In the genomic region with DNA sequence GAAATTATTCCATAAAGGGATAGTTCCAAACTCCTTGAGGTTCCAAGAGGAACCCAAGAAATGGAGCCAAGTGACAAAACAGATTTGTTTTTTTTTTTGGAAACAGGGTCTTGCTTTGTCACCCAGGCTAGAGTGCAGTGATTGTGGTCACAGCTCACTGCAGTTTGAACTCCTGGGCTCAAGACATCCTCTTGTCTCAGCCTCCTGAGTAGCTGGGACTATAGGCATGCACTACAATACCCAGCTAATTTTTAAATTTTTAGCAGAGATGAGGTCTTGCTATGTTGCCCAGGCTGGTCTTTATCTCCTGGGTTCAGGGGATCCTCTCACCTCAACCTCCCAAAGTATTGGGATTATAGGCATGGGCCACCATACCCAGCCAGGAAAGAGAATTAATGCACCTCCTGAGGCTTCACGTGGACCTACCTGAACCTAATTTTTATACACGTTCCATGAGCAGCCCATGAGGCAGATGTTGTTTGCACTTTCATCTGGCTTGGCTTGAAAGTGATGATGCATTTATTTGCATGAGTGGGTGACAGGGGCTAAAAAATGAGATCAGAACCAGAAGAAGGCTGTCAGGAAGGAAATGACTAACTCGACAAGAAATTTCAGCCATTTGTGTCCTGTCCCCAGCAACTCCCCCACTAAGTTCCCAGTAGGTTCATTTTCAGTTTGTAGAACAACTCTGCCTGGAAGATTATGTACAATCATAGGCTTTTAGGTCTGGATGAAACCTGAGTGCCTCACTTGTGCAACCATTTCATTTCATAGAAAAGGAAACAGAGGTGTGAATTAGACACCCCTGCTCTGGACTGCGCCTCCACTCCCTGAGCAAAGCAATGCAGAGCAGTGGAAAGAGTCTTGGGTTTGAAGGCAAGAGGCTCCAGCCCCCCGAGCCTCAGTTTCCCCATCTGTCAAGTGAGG, we compare ENCODE assay signal across 9 cellular contexts. TPM values are rescaled to one million over a fixed set of nuclear protein-coding genes. Genes with fewer than 3 reads are reported as not detected.
DNase-seq lines count a peak whose midpoint lies in the region; ATAC-seq and TF ChIP-seq lines count a peak whose summit lies in the region.
"Had no signal": no experiment of that assay in that cellular context is flagged by ENCODE, and none has a peak within 500 bp of the region (broad histone marks: within the 10 kb centered on the region; RNA-seq: fewer than 3 reads in every experiment).

No MANE protein-coding gene starts in this region.

- intact Hi-C loops in posterior cingulate gyrus (cut with DNase I) = no loop called here

- ATAC-seq in GM18907 (IDR thresholded peaks at IDR 0.05; ENCODE audit: unreplicated experiment) (peak; percentile 80), HG03066 (IDR thresholded peaks at IDR 0.05; ENCODE audit: low read depth, unreplicated experiment) (peak; percentile 91), T-cell (replicated peaks in 1 of 4) (peak; percentile 37 to 71 (median 50))
- ATAC-seq: K562 had no signal

- H3K36me3 Mint-ChIP-seq in T-cell = no peaks in the 10 kb centered on the region

- H3K27me3 Mint-ChIP-seq in T-cell = peaks cover 11 to 14% of the 10 kb centered on the region in 2 donors

- H3K4me1 Mint-ChIP-seq in T-cell = peaks cover 10 to 21% (median 10%) of the 10 kb centered on the region in 3 donors

- DNase-seq in BJ (ENCODE audit: low read depth) (peak; percentile 29), T-cell (no peak), hepatic stellate cell (ENCODE audit: low spot score) (peak; percentile 68), LoVo (ENCODE audit: low spot score) (no peak), HEK293T (ENCODE audit: extremely low spot score) (no peak), posterior cingulate gyrus (no peak)

- CTCF ChIA-PET in BJ (lab: Yijun Ruan, JAX) (no interaction called here), T-cell (lab: Charles Lee) (no interaction called here), HEK293T (lab: Yijun Ruan, JAX) (no interaction called here)

- peaks cover 17% of the 10 kb centered on the region for H3K27me3 ChIP-seq in BJ (ENCODE audit: control insufficient read depth, insufficient read depth, low read length)

- H3K27ac Mint-ChIP-seq in T-cell = peak overlapping the region in 1 of 2 donors; percentile 73

- no peak overlapping the region for H3K4me3 Mint-ChIP-seq in T-cell

- H3K9me3 Mint-ChIP-seq in T-cell = no peaks in the 10 kb centered on the region

- H3K4me3 ChIP-seq in BJ (ENCODE audit: low read depth, low read length) = no peak overlapping the region
- H3K4me3 ChIP-seq: K562 had no signal

- TF ChIP-seq CTCF in BJ (IDR thresholded peaks at IDR 0.05; ENCODE audit: insufficient read depth, low read depth, low read length) = no peak

- POLR2A ChIA-PET in BJ (lab: Charles Lee) (no interaction called here), T-cell (lab: Charles Lee) (no interaction called here), HEK293T (lab: Yijun Ruan, JAX) (no interaction called here)

- no peaks in the 10 kb centered on the region for H3K36me3 ChIP-seq in BJ (ENCODE audit: control insufficient read depth, insufficient read depth, low read length)

TF ChIP-seq in HEK293T, 16 proteins besides CTCF, POLR2A, EP300 and RAD21:
- no peak for TF ChIP-seq SUZ12 (IDR thresholded peaks at IDR 0.05)
- TF ChIP-seq FOXM1 (IDR thresholded peaks at IDR 0.05; ENCODE audit: borderline replicate concordance) = no peak
- TF ChIP-seq BHLHE40 (IDR thresholded peaks at IDR 0.05; ENCODE audit: borderline replicate concordance) = no peak
- no peak for TF ChIP-seq L3MBTL2 (conservative IDR thresholded peaks at IDR 0.05)
- TF ChIP-seq, protein P1, sequence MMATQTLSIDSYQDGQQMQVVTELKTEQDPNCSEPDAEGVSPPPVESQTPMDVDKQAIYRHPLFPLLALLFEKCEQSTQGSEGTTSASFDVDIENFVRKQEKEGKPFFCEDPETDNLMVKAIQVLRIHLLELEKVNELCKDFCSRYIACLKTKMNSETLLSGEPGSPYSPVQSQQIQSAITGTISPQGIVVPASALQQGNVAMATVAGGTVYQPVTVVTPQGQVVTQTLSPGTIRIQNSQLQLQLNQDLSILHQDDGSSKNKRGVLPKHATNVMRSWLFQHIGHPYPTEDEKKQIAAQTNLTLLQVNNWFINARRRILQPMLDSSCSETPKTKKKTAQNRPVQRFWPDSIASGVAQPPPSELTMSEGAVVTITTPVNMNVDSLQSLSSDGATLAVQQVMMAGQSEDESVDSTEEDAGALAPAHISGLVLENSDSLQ (IDR thresholded peaks at IDR 0.05) = no peak
- no peak for TF ChIP-seq LEF1 (IDR thresholded peaks at IDR 0.05; ENCODE audit: borderline replicate concordance)
- no peak for TF ChIP-seq TARDBP (IDR thresholded peaks at IDR 0.05)
- TF ChIP-seq SP1 (IDR thresholded peaks at IDR 0.05) = no peak
- no peak for TF ChIP-seq HDGF (IDR thresholded peaks at IDR 0.05; ENCODE audit: borderline replicate concordance)
- no peak for TF ChIP-seq ZNF384 (IDR thresholded peaks at IDR 0.05)
- no peak for TF ChIP-seq ELF4 (IDR thresholded peaks at IDR 0.05)
- no peak for TF ChIP-seq FOXA1 (IDR thresholded peaks at IDR 0.05)
- no peak for TF ChIP-seq ARNT (IDR thresholded peaks at IDR 0.05)

RNA-seq across cellular contexts. Expression of gene IRF8, which starts 10.3 kb away (rescaled TPM):
- not detected in 2 replicates for polyA plus RNA-seq in BJ (2011; rRNA removed)
- not detected in 2 replicates for polyA minus RNA-seq in BJ (2011; rRNA and poly(A)+ RNA removed)
- total RNA-seq in T-cell = 10 to 100 TPM in 3 of 5 donors, 1 to 10 TPM in 2; 7.7 to 17.0 (median 10.3) TPM

Comparison
In these comparisons a context has a peak if more than half of its experiments do, and no peak if none do; other contexts are left out.
1. DNase-seq: peak in BJ (single experiment) and hepatic stellate cell (single experiment); none in T-cell (0 of 34), LoVo (single experiment), HEK293T (single experiment) and posterior cingulate gyrus (0 of 10).
2. Peak in every context shown above with its lines, with median percentiles within 50 percentile points of each other: ATAC-seq.